Comparison of ENCODE assay signal across 9 cellular contexts in genomic region chr13:79451500-79451962, GRCh38. TPM values are rescaled to one million over a fixed set of nuclear protein-coding genes. Genes with fewer than 3 reads are reported as not detected.
DNase-seq lines count a peak whose midpoint lies in the region; ATAC-seq and TF ChIP-seq lines count a peak whose summit lies in the region.
"Had no signal": no experiment of that assay in that cellular context is flagged by ENCODE, and none has a peak within 500 bp of the region (broad histone marks: within the 10 kb centered on the region; RNA-seq: fewer than 3 reads in every experiment).

No MANE protein-coding gene starts in this region.

- TF ChIP-seq POLR2A in sigmoid colon (IDR thresholded peaks at IDR 0.05), result no peak

- DNase-seq in AG20443 (ENCODE audit: low spot score) (peak; percentile 91), T-helper 2 cell (peak; percentile 24 to 98 (median 89)), amniotic stem cell (lab: John Stamatoyannopoulos, UW) (peak; percentile 90), myocyte (ENCODE audit: low read depth) (peak; percentile 53), midbrain (lab: John Stamatoyannopoulos, UW) (no peak), sigmoid colon (no peak)

- no peaks in the 10 kb centered on the region for H3K4me1 ChIP-seq in sigmoid colon
- H3K4me1 ChIP-seq: parathyroid adenoma had no signal

- H3K9me3 ChIP-seq in sigmoid colon, result no peaks in the 10 kb centered on the region

- no peak overlapping the region for H3K4me3 ChIP-seq in sigmoid colon

- no peaks in the 10 kb centered on the region for H3K36me3 ChIP-seq in sigmoid colon

- ATAC-seq in GM19452 (IDR thresholded peaks at IDR 0.05; ENCODE audit: unreplicated experiment) (peak; percentile 99), HG03439 (IDR thresholded peaks at IDR 0.05; ENCODE audit: unreplicated experiment) (peak; percentile 100)

- no peak overlapping the region for H3K27ac ChIP-seq in sigmoid colon
- H3K27ac ChIP-seq: parathyroid adenoma had no signal

- 41 to 81% methylated on average over 3 of the region's 3 CpGs for WGBS in sigmoid colon, 2 donors

- no peak for TF ChIP-seq CTCF in sigmoid colon (IDR thresholded peaks at IDR 0.05)

- no peak for TF ChIP-seq EP300 in sigmoid colon (IDR thresholded peaks at IDR 0.05)

- intact Hi-C loops in sigmoid colon (cut with DNase I), result no loop called here

- H3K27me3 ChIP-seq in sigmoid colon, result no peaks in the 10 kb centered on the region

RNA-seq across cellular contexts. Expression of gene NDFIP2, which starts 29.4 kb away (rescaled TPM):
- total RNA-seq in myocyte (31.7 and 36.7 TPM in 2 replicates), sigmoid colon (10 to 100 TPM in 2 of 4 donors, 1 to 10 TPM in 2; 9.2 to 13.7 (median 10.8) TPM)
- polyA plus RNA-seq in myocyte (2012), result 39.7 TPM
- polyA plus RNA-seq in sigmoid colon, result 10 to 100 TPM; 33.6 to 52.2 (median 35.5) TPM

RNA-seq across cellular contexts. Expression of gene RBM26, which starts 45.5 kb away (rescaled TPM):
- total RNA-seq in myocyte, result 40.7 and 43.2 TPM in 2 replicates
- 14.2 TPM for polyA plus RNA-seq in myocyte (2012)
- 10 to 100 TPM; 29.6 to 47.4 (median 38.0) TPM for total RNA-seq in sigmoid colon
- 10 to 100 TPM in 1 of 3 donors, 1 to 10 TPM in 2; 4.8 to 19.9 (median 4.9) TPM for polyA plus RNA-seq in sigmoid colon

Comparison
In these comparisons a context has a peak if more than half of its experiments do, and no peak if none do; other contexts are left out.
1. DNase-seq: peak in AG20443 (single experiment), T-helper 2 cell (5 of 5), amniotic stem cell (single experiment) and myocyte (single experiment); none in midbrain (single experiment) and sigmoid colon (single experiment).